In the genomic region with DNA sequence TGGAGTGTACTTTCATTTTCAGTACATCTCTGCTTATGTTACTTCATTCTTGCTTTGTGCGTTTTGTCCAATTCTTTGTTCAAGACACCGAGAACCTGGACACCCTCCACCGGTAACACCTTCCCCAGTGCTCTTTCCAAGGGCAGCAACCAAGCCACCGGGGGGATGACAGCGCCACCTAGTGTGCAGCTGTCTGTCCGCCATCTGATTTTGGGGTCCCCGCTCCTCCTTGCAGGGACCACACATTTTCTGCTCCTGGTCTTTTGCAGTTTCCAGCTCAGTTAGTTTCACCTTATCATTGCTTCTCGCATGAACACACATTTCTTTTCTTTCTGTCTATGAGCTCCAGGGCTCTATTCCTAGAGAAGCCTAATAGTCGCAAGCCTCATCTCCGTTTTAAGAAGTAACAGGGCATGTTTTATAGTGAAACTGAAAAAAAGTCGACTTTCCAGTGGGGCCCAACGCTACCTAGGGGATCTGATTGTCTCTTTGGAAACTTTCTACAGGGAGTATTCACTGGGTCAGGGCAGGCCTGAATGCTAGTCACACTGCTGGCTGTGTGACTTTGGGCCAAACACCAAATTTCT, we compare ENCODE assay signal across 9 cellular contexts.
DNase-seq lines count a peak whose midpoint lies in the region; ATAC-seq and TF ChIP-seq lines count a peak whose summit lies in the region.
"Had no signal": no experiment of that assay in that cellular context is flagged by ENCODE, and none has a peak within 500 bp of the region (broad histone marks: within the 10 kb centered on the region; RNA-seq: fewer than 3 reads in every experiment).

No MANE protein-coding gene starts in this region.

- 63% methylated on average over 12 of the region's 12 CpGs for WGBS in right lobe of liver (ENCODE audit: insufficient coverage, low coverage, low lambda C conversion rate, missing lambda C conversion rate)

- TF ChIP-seq POLR2A in right lobe of liver (IDR thresholded peaks at IDR 0.05), result no peak

- no peaks in the 10 kb centered on the region for H3K27me3 Mint-ChIP-seq in activated naive CD4-positive, alpha-beta T cell treated with anti-CD3 and anti-CD28 coated beads, Interleukin-2, amount 10 ng/mL, durations not matched to agents 7 days and 5 days

- CTCF ChIA-PET in activated naive CD4-positive, alpha-beta T cell treated with anti-CD3 and anti-CD28 coated beads, Interleukin-2, amount 10 ng/mL, durations not matched to agents 7 days and 5 days (lab: Charles Lee), result interaction anchor here (0.6 to 2.6 kb wide), 8 partner anchors 10 to 349 kb away, joined by 3 to 13 read pairs (median 4); no protein-coding TSS in a partner anchor

- H3K27ac Mint-ChIP-seq in activated naive CD4-positive, alpha-beta T cell treated with anti-CD3 and anti-CD28 coated beads, Interleukin-2, amount 10 ng/mL, durations not matched to agents 7 days and 5 days, result no peak overlapping the region
- H3K27ac Mint-ChIP-seq: naive thymus-derived CD8-positive, alpha-beta T cell had no signal

- no peak overlapping the region for H3K4me3 ChIP-seq in right lobe of liver

- no peaks in the 10 kb centered on the region for H3K9me3 Mint-ChIP-seq in activated naive CD4-positive, alpha-beta T cell treated with anti-CD3 and anti-CD28 coated beads, Interleukin-2, amount 10 ng/mL, durations not matched to agents 7 days and 5 days
- H3K9me3 Mint-ChIP-seq: naive thymus-derived CD8-positive, alpha-beta T cell had no signal

- no peaks in the 10 kb centered on the region for H3K36me3 ChIP-seq in right lobe of liver

- TF ChIP-seq RAD21 in Ishikawa (IDR thresholded peaks at IDR 0.05; ENCODE audit: low read depth), result peak; percentile 89

- H3K4me3 Mint-ChIP-seq in activated naive CD4-positive, alpha-beta T cell treated with anti-CD3 and anti-CD28 coated beads, Interleukin-2, amount 10 ng/mL, durations not matched to agents 7 days and 5 days, result no peak overlapping the region
- H3K4me3 Mint-ChIP-seq: naive thymus-derived CD8-positive, alpha-beta T cell had no signal

- DNase-seq in DMS53 (lab: John Stamatoyannopoulos, UW) (peak; percentile 42), DMS53 treated with DMSO at 0.1 percent for 48 hours (lab: John Stamatoyannopoulos, UW; ENCODE audit: unreplicated experiment) (no peak), right lobe of liver (peak in 2 of 3 donors; percentile 29 to 53), NCI-H128 (lab: John Stamatoyannopoulos, UW; ENCODE audit: unreplicated experiment) (no peak)
- peak; percentile 56 for DNase-seq in activated naive CD4-positive, alpha-beta T cell treated with anti-CD3 and anti-CD28 coated beads, Interleukin-2, amount 10 ng/mL, durations not matched to agents 7 days and 5 days

- H3K36me3 Mint-ChIP-seq in activated naive CD4-positive, alpha-beta T cell treated with anti-CD3 and anti-CD28 coated beads, Interleukin-2, amount 10 ng/mL, durations not matched to agents 7 days and 5 days, result no peaks in the 10 kb centered on the region
- H3K36me3 Mint-ChIP-seq: naive thymus-derived CD8-positive, alpha-beta T cell had no signal

- no peak overlapping the region for H3K27ac ChIP-seq in right lobe of liver

- TF ChIP-seq CTCF in right lobe of liver (IDR thresholded peaks at IDR 0.05), result peak; percentile 46 to 78 (median 58)

- no peaks in the 10 kb centered on the region for H3K4me1 Mint-ChIP-seq in activated naive CD4-positive, alpha-beta T cell treated with anti-CD3 and anti-CD28 coated beads, Interleukin-2, amount 10 ng/mL, durations not matched to agents 7 days and 5 days

- intact Hi-C loops in right lobe of liver (cut with DNase I), result loop anchor here in 1 of 2 donors (10.0 kb wide), 1 partner anchor 345 kb away; no protein-coding TSS in a partner anchor

- H3K27me3 ChIP-seq in right lobe of liver, result no peaks in the 10 kb centered on the region

- no peak for TF ChIP-seq EP300 in Ishikawa (IDR thresholded peaks at IDR 0.05; ENCODE audit: borderline replicate concordance)

- ATAC-seq in right lobe of liver (peak in 3 of 4 donors; percentile 17 to 29 (median 21)), GM21528 (IDR thresholded peaks at IDR 0.05; ENCODE audit: low FRiP score, unreplicated experiment) (no peak), GM21515 (IDR thresholded peaks at IDR 0.05; ENCODE audit: unreplicated experiment) (no peak)
- ATAC-seq: naive thymus-derived CD8-positive, alpha-beta T cell had no signal

- peaks cover 0 to 26% (median 12%) of the 10 kb centered on the region in 4 donors for H3K4me1 ChIP-seq in right lobe of liver

- H3K9me3 ChIP-seq in right lobe of liver, result no peaks in the 10 kb centered on the region

TF ChIP-seq in Ishikawa, 13 proteins besides CTCF, POLR2A, EP300 and RAD21:
- TF ChIP-seq TAF1 (IDR thresholded peaks at IDR 0.05; ENCODE audit: low read depth) (no peak), YY1 (IDR thresholded peaks at IDR 0.05; ENCODE audit: low read depth) (0 out of 2 replicates have a peak, but pooled peaks have one; percentile 33)

Comparison
In these comparisons a context has a peak if more than half of its experiments do, and no peak if none do; other contexts are left out.
1. DNase-seq: peak in DMS53 (single experiment), activated naive CD4-positive, alpha-beta T cell treated with anti-CD3 and anti-CD28 coated beads, Interleukin-2, amount 10 ng/mL, durations not matched to agents 7 days and 5 days (single experiment) and right lobe of liver (2 of 3); none in DMS53 treated with DMSO at 0.1 percent for 48 hours (single experiment) and NCI-H128 (single experiment).
2. ATAC-seq: peak in right lobe of liver (3 of 4); none in GM21528 (single experiment) and GM21515 (single experiment).